Comparison of ENCODE assay signal across 8 cellular contexts in genomic region chr1:84504580-84505021, GRCh38. TPM values are rescaled to one million over a fixed set of nuclear protein-coding genes. Genes with fewer than 3 reads are reported as not detected.
A peak's percentile ranks its signal among the peaks of the same experiment; 100 is the strongest.
DNase-seq lines count a peak whose midpoint lies in the region; TF ChIP-seq lines count a peak whose summit lies in the region.

No MANE protein-coding gene starts in this region.

- H3K4ac ChIP-seq in trophoblast cell (ENCODE audit: low read depth, low read length), result peak overlapping the region; percentile 65

- peak overlapping the region; percentile 64 for H3K9ac ChIP-seq in trophoblast cell (ENCODE audit: low read length)

- H3K23ac ChIP-seq in trophoblast cell (ENCODE audit: low read length), result no peak overlapping the region

- H3K27ac ChIP-seq in SJSA1 (peak overlapping the region; percentile 87), esophagus squamous epithelium (peak overlapping the region; percentile 95 to 99 (median 96)), trophoblast cell (ENCODE audit: low read depth, low read length) (no peak overlapping the region)

- H3K9me3 Mint-ChIP-seq in activated naive CD4-positive, alpha-beta T cell treated with anti-CD3 and anti-CD28 coated beads, Interleukin-2, amount 50 U/mL, for 24 hours, result peaks cover 6% of the 10 kb centered on the region

- peaks cover 9% of the 10 kb centered on the region for H3K79me2 ChIP-seq in trophoblast cell (ENCODE audit: control insufficient read depth, insufficient read depth, low read length, poor library complexity)

- peak overlapping the region; percentile 83 for H3K4me2 ChIP-seq in trophoblast cell (ENCODE audit: low read length)

- no peak overlapping the region for H2AFZ ChIP-seq in trophoblast cell (ENCODE audit: insufficient read depth, low read length, poor library complexity)

- peaks cover 62% of the 10 kb centered on the region for H3K4me1 Mint-ChIP-seq in activated naive CD4-positive, alpha-beta T cell treated with anti-CD3 and anti-CD28 coated beads, Interleukin-2, amount 50 U/mL, for 24 hours

- H3K9me3 ChIP-seq in SJSA1 (replicated peaks) (no peaks in the 10 kb centered on the region), esophagus squamous epithelium (no peaks in the 10 kb centered on the region), trophoblast cell (ENCODE audit: insufficient read depth, low read depth, low read length) (no peaks in the 10 kb centered on the region)

- no peak for TF ChIP-seq CTCF in esophagus squamous epithelium (IDR thresholded peaks at IDR 0.05)

- no peak for DNase-seq in activated naive CD4-positive, alpha-beta T cell treated with Interleukin-2 at 50 U/mL for 16 hours
- DNase-seq in SJSA1 (ENCODE audit: low read depth in 1 of 2, low spot score in 2 of 2), result peak in 1 of 2 experiments; percentile 41
- no peak for DNase-seq in esophagus squamous epithelium (lab: John Stamatoyannopoulos, UW)
- DNase-seq in trophoblast cell, result peak; percentile 1 to 25
- no peak for DNase-seq in activated gamma-delta T cell treated with Interleukin-2 at 50 U/mL for 16 hours
- DNase-seq in NCI-H1436 (lab: John Stamatoyannopoulos, UW), result no peak
- DNase-seq in nucleus accumbens (lab: John Stamatoyannopoulos, UW), result no peak

- no peak for TF ChIP-seq POLR2A in esophagus squamous epithelium (IDR thresholded peaks at IDR 0.05)

- H2BK120ac ChIP-seq in trophoblast cell (ENCODE audit: insufficient read depth, low read length, poor library complexity), result no peak overlapping the region

- 7 to 20% methylated on average over 6 of the region's 6 CpGs for WGBS in esophagus squamous epithelium, 2 donors
- no CpG with 5 or more reads among the region's 6 CpGs for WGBS in trophoblast cell (ENCODE audit: extremely low coverage, insufficient coverage, insufficient read length)

- no peak overlapping the region for H3K18ac ChIP-seq in trophoblast cell (ENCODE audit: low read length)

- H3K36me3 ChIP-seq in SJSA1 (peaks cover 50% of the 10 kb centered on the region), esophagus squamous epithelium (peaks cover 0 to 23% (median 5%) of the 10 kb centered on the region in 3 donors), trophoblast cell (ENCODE audit: control insufficient read depth in 1 of 2, insufficient read depth in 2 of 2, low read length in 2 of 2) (peaks cover 3 to 7% of the 10 kb centered on the region in 2 experiments)

- intact Hi-C loops in esophagus squamous epithelium (cut with DNase I), result no loop called here

- no peak overlapping the region for H4K91ac ChIP-seq in trophoblast cell (ENCODE audit: low read depth, low read length)

- H3K27ac Mint-ChIP-seq in activated naive CD4-positive, alpha-beta T cell treated with anti-CD3 and anti-CD28 coated beads, Interleukin-2, amount 50 U/mL, for 24 hours, result peak overlapping the region; percentile 99

- H2AK5ac ChIP-seq in trophoblast cell (ENCODE audit: low read length), result no peak overlapping the region

- peaks cover 14% of the 10 kb centered on the region for H3K36me3 Mint-ChIP-seq in activated naive CD4-positive, alpha-beta T cell treated with anti-CD3 and anti-CD28 coated beads, Interleukin-2, amount 50 U/mL, for 24 hours

- H4K12ac ChIP-seq in trophoblast cell (ENCODE audit: low read depth, low read length), result no peak overlapping the region

- peak overlapping the region; percentile 96 for H3K4me3 Mint-ChIP-seq in activated naive CD4-positive, alpha-beta T cell treated with anti-CD3 and anti-CD28 coated beads, Interleukin-2, amount 50 U/mL, for 24 hours

- H3K27me3 Mint-ChIP-seq in activated naive CD4-positive, alpha-beta T cell treated with anti-CD3 and anti-CD28 coated beads, Interleukin-2, amount 50 U/mL, for 24 hours, result no peaks in the 10 kb centered on the region

- no peak overlapping the region for H4K8ac ChIP-seq in trophoblast cell (ENCODE audit: low read depth, low read length)

- H3K4me1 ChIP-seq in SJSA1 (replicated peaks), result peaks cover 15% of the 10 kb centered on the region
- H3K4me1 ChIP-seq in esophagus squamous epithelium, result peaks cover 11 to 63% (median 25%) of the 10 kb centered on the region in 3 donors
- peaks cover 4 to 7% of the 10 kb centered on the region in 2 experiments for H3K4me1 ChIP-seq in trophoblast cell (ENCODE audit: control insufficient read depth in 1 of 2, insufficient read depth in 2 of 2, low read length in 2 of 2)

- no peak overlapping the region for H2BK5ac ChIP-seq in trophoblast cell (ENCODE audit: low read depth, low read length, poor library complexity)

- no peak overlapping the region for H3K14ac ChIP-seq in trophoblast cell (ENCODE audit: low read length)

- H3K79me1 ChIP-seq in trophoblast cell (ENCODE audit: low read length), result peaks cover 14% of the 10 kb centered on the region

- peak overlapping the region; percentile 86 for H3K4me3 ChIP-seq in SJSA1
- H3K4me3 ChIP-seq in esophagus squamous epithelium, result peak overlapping the region; percentile 67 to 94 (median 82)
- H3K4me3 ChIP-seq in trophoblast cell (ENCODE audit: low read depth, low read length), result no peak overlapping the region

- no peaks in the 10 kb centered on the region for H3K27me3 ChIP-seq in SJSA1 (replicated peaks)
- no peaks in the 10 kb centered on the region for H3K27me3 ChIP-seq in esophagus squamous epithelium
- no peaks in the 10 kb centered on the region for H3K27me3 ChIP-seq in trophoblast cell (ENCODE audit: insufficient read depth, low read length)

- H2BK12ac ChIP-seq in trophoblast cell (ENCODE audit: low read length), result no peak overlapping the region

RNA-seq across cellular contexts. Expression of gene SPATA1, which starts 1.6 kb away (rescaled TPM):
- total RNA-seq in SJSA1 (2014; rRNA removed; shearing (Covaris generic)), result 0.06 and 0.74 TPM in 2 replicates
- total RNA-seq in esophagus squamous epithelium, result under 1 TPM in 1 of 4 donors, not detected in 3; 0.15 TPM
- polyA plus RNA-seq in trophoblast cell (2013), result 3.1 and 3.9 TPM in 2 replicates

RNA-seq across cellular contexts. Expression of gene GNG5, which starts 1.8 kb away (rescaled TPM):
- total RNA-seq in SJSA1 (2014; rRNA removed; shearing (Covaris generic)), result 19.3 and 57.7 TPM in 2 replicates
- 100 to 1,000 TPM in 2 of 4 donors, 10 to 100 TPM in 2; 51.3 to 137 (median 82.8) TPM for total RNA-seq in esophagus squamous epithelium
- polyA plus RNA-seq in trophoblast cell (2013), result 411 and 423 TPM in 2 replicates

RNA-seq across cellular contexts. Expression of gene RPF1, which starts 25.5 kb away (rescaled TPM):
- 49.9 and 80.0 TPM in 2 replicates for total RNA-seq in SJSA1 (2014; rRNA removed; shearing (Covaris generic))
- 10 to 100 TPM; 30.2 to 41.2 (median 36.3) TPM for total RNA-seq in esophagus squamous epithelium
- polyA plus RNA-seq in trophoblast cell (2013), result 43.8 and 44.8 TPM in 2 replicates

Comparison
In these comparisons a context has a peak if more than half of its experiments do, and no peak if none do; other contexts are left out.
1. DNase-seq: peak in trophoblast cell (2 of 2); none in activated naive CD4-positive, alpha-beta T cell treated with Interleukin-2 at 50 U/mL for 16 hours (single experiment), esophagus squamous epithelium (single experiment), activated gamma-delta T cell treated with Interleukin-2 at 50 U/mL for 16 hours (single experiment), NCI-H1436 (single experiment) and nucleus accumbens (0 of 56).